23 cellular contexts compared by ENCODE assay signal in genomic region chr11:100247701-100248100, GRCh38.
"Had no signal": no experiment of that assay in that cellular context is flagged by ENCODE, and none has a peak within 500 bp of the region (broad histone marks: within the 10 kb centered on the region; RNA-seq: fewer than 3 reads in every experiment).

No MANE protein-coding gene starts in this region.

- H3K27ac Mint-ChIP-seq: naive thymus-derived CD4-positive, alpha-beta T cell; natural killer cell treated with Interleukin-12 subunit alpha and Interleukin-12 subunit beta and Interleukin-15 and Interleukin-18, amount 100 ng/mL, for 72 hours; progenitor cell of endocrine pancreas; stimulated activated memory B cell treated with anti-CD40 and anti-IgM and Interleukin-4, amounts not matched to agents 10 μg/mL and 1 μg/mL and 100 μg/mL, for 72 hours; stimulated activated naive CD8-positive, alpha-beta T cell treated with anti-CD3 and anti-CD28 coated beads, Interleukin-15, amount 100 ng/mL, for 72 hours had no signal

- H3K27me3 ChIP-seq: ovary, right atrium auricular region, right lobe of liver, testis, thyroid gland, transverse colon, upper lobe of right lung had no signal

- H3K4me1 Mint-ChIP-seq: naive thymus-derived CD4-positive, alpha-beta T cell; stimulated activated memory B cell treated with anti-CD40 and anti-IgM and Interleukin-4, amounts not matched to agents 10 μg/mL and 1 μg/mL and 100 μg/mL, for 72 hours; stimulated activated naive CD8-positive, alpha-beta T cell treated with anti-CD3 and anti-CD28 coated beads, Interleukin-15, amount 100 ng/mL, for 72 hours had no signal

- H3K27me3 Mint-ChIP-seq: naive thymus-derived CD4-positive, alpha-beta T cell; natural killer cell treated with Interleukin-12 subunit alpha and Interleukin-12 subunit beta and Interleukin-15 and Interleukin-18, amount 100 ng/mL, for 72 hours; progenitor cell of endocrine pancreas; stimulated activated memory B cell treated with anti-CD40 and anti-IgM and Interleukin-4, amounts not matched to agents 10 μg/mL and 1 μg/mL and 100 μg/mL, for 72 hours; stimulated activated naive CD8-positive, alpha-beta T cell treated with anti-CD3 and anti-CD28 coated beads, Interleukin-15, amount 100 ng/mL, for 72 hours had no signal

- H3K9me3 Mint-ChIP-seq: stimulated activated memory B cell treated with anti-CD40 and anti-IgM and Interleukin-4, amounts not matched to agents 10 μg/mL and 1 μg/mL and 100 μg/mL, for 72 hours had no signal

- H3K4me3 Mint-ChIP-seq: naive thymus-derived CD4-positive, alpha-beta T cell; natural killer cell treated with Interleukin-12 subunit alpha and Interleukin-12 subunit beta and Interleukin-15 and Interleukin-18, amount 100 ng/mL, for 72 hours; stimulated activated memory B cell treated with anti-CD40 and anti-IgM and Interleukin-4, amounts not matched to agents 10 μg/mL and 1 μg/mL and 100 μg/mL, for 72 hours; stimulated activated naive CD8-positive, alpha-beta T cell treated with anti-CD3 and anti-CD28 coated beads, Interleukin-15, amount 100 ng/mL, for 72 hours had no signal

- DNase-seq: hypothalamus; islet precursor cell; left ventricle myocardium inferior; midbrain; mucosa of descending colon; naive thymus-derived CD4-positive, alpha-beta T cell; ovary; right lobe of liver; stimulated activated CD4-positive, alpha-beta T cell treated with anti-CD3 and anti-CD28 coated beads, Interleukin-1b, Interleukin-23, amount 100 ng/mL, for 48 hours; stimulated activated CD4-positive, alpha-beta T cell treated with anti-CD3 and anti-CD28 coated beads, Interleukin-2, amount 100 ng/mL, for 48 hours; stimulated activated CD4-positive, alpha-beta T cell treated with anti-CD3 and anti-CD28 coated beads, Interleukin-4, amount 100 ng/mL, for 4 hours; stimulated activated CD8-positive, alpha-beta memory T cell treated with anti-CD3 and anti-CD28 coated beads, Interleukin-4, amount 100 ng/mL, for 48 hours; stimulated activated naive CD4-positive, alpha-beta T cell treated with Interleukin-2 at 50 U/mL for 16 hours; stimulated activated naive CD8-positive, alpha-beta T cell treated with anti-CD3 and anti-CD28 coated beads, Interleukin-15, amount 100 ng/mL, for 72 hours; substantia nigra; testis; thyroid gland; transverse colon; upper lobe of right lung had no signal

- H3K4me1 ChIP-seq: left ventricle myocardium inferior, right atrium auricular region, right lobe of liver, testis, thyroid gland, transverse colon, upper lobe of right lung had no signal

- ATAC-seq: mucosa of descending colon; naive thymus-derived CD4-positive, alpha-beta T cell; natural killer cell treated with Interleukin-12 subunit alpha and Interleukin-12 subunit beta and Interleukin-15 and Interleukin-18, amount 100 ng/mL, for 72 hours; right lobe of liver; stimulated activated memory B cell treated with anti-CD40 and anti-IgM and Interleukin-4, amounts not matched to agents 10 μg/mL and 1 μg/mL and 100 μg/mL, for 72 hours; stimulated activated naive CD8-positive, alpha-beta T cell treated with anti-CD3 and anti-CD28 coated beads, Interleukin-15, amount 100 ng/mL, for 72 hours; upper lobe of right lung had no signal

- H3K36me3 Mint-ChIP-seq: stimulated activated memory B cell treated with anti-CD40 and anti-IgM and Interleukin-4, amounts not matched to agents 10 μg/mL and 1 μg/mL and 100 μg/mL, for 72 hours had no signal

- H3K27ac ChIP-seq: left ventricle myocardium inferior, ovary, right atrium auricular region, right lobe of liver, testis, thyroid gland, transverse colon, upper lobe of right lung had no signal
